ENCODE assay signal across 8 cellular contexts in the genomic region with DNA sequence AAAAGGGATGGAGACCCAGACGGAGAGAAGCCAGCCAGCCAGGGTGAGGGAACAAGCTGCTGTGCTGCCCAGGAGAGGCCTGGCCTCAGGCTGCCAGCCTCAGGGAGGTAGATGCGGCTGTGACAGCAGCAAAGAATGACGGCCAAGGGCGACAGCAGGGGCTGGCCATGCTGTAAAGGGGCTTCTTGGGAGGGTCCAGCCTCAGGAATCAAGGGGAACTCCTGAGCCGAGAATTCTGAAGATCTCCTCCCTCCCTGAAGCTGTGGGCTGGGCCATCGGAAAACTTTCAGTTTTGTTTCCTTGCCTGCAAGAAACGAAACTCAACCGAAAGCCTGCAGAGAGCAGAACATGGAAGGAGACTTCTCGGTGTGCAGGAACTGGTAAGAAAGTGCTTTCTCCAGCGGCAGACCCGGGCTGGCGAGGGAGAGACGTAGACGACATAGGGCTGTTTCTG. TPM values are rescaled to one million over a fixed set of nuclear protein-coding genes. Genes with fewer than 3 reads are reported as not detected.
DNase-seq lines count a peak whose midpoint lies in the region; ATAC-seq, FAIRE-seq and TF ChIP-seq lines count a peak whose summit lies in the region.

XAF1 (plus strand) TSS at position 316 of the 454 bp plus-strand sequence; CDS start at position 349, 33 bp downstream.

- no TSS peak for BruUV-seq in PC-3 (replicated peaks; lab: Mats Ljungman, UMichigan)

- H3K27ac ChIP-seq in ascending aorta (peak within 1 kb of the TSS; percentile 74 to 79), kidney (ENCODE audit: low read depth in 2 of 2, low read length in 2 of 2) (peak within 1 kb of the TSS; percentile 74 to 94), PC-3 (ENCODE audit: low read length) (no peak within 1 kb of the TSS)

- no peaks in the 10 kb centered on the region for H3F3A ChIP-seq in PC-3 (ENCODE audit: low read length, unreplicated experiment)

- no peaks in the 10 kb centered on the region for H3K79me2 ChIP-seq in PC-3 (ENCODE audit: low read length)

- H3K9ac ChIP-seq in kidney (ENCODE audit: low read length in 2 of 2): peak within 1 kb of the TSS; percentile 71
- H3K9ac ChIP-seq in PC-3 (ENCODE audit: low read length): no peak within 1 kb of the TSS

- H3K27me3 ChIP-seq in ascending aorta: no peaks in the 10 kb centered on the region
- no peaks in the 10 kb centered on the region for H3K27me3 ChIP-seq in PC-3 (ENCODE audit: low read length)

- no peak for FAIRE-seq in kidney (lab: Jason Lieb, UNC)

- CTCF ChIA-PET in PC-3 (lab: Charles Lee): no interaction called here

- TF ChIP-seq CTCF in ascending aorta (IDR thresholded peaks at IDR 0.05) (no peak), kidney (IDR thresholded peaks at IDR 0.05; ENCODE audit: borderline replicate concordance, extremely low read depth, insufficient read depth) (no peak), PC-3 (conservative IDR thresholded peaks at IDR 0.05; ENCODE audit: low read depth, low read length) (no peak)

- in situ Hi-C loops in SK-MEL-5 (cut with HindIII; ENCODE audit: low pct_unique_long_range_greater_than_20kb, low sequenced_read_pairs): no loop called here

- H3K4me2 ChIP-seq in PC-3 (ENCODE audit: low read length): no peak within 1 kb of the TSS

- H3K9me2 ChIP-seq in PC-3 (replicated peaks; ENCODE audit: low read length): no peaks in the 10 kb centered on the region

- H3K36me3 ChIP-seq in ascending aorta: peaks cover 13 to 21% of the 10 kb centered on the region in 2 donors
- no peaks in the 10 kb centered on the region for H3K36me3 ChIP-seq in kidney (ENCODE audit: control insufficient read depth in 1 of 2, insufficient read depth in 2 of 2, low read length in 2 of 2)
- no peaks in the 10 kb centered on the region for H3K36me3 ChIP-seq in PC-3 (ENCODE audit: low read depth, low read length)

- peak within 1 kb of the TSS; percentile 44 to 63 for H3K4me3 ChIP-seq in ascending aorta
- peak within 1 kb of the TSS; percentile 83 to 92 for H3K4me3 ChIP-seq in kidney (ENCODE audit: low read length in 2 of 2)
- H3K4me3 ChIP-seq in PC-3 (ENCODE audit: low read length): no peak within 1 kb of the TSS

- POLR2A ChIA-PET in PC-3 (lab: Charles Lee; ENCODE audit: unreplicated experiment): no interaction called here

- H3K4me1 ChIP-seq in ascending aorta: peaks cover 4 to 30% of the 10 kb centered on the region in 2 donors
- H3K4me1 ChIP-seq in kidney (ENCODE audit: control insufficient read depth in 1 of 2, insufficient read depth in 1 of 2, low read depth in 1 of 2, low read length in 2 of 2): peaks cover 0 to 19% of the 10 kb centered on the region in 2 donors
- H3K4me1 ChIP-seq in PC-3 (ENCODE audit: insufficient read depth, low read length): peaks cover 21% of the 10 kb centered on the region

- TF ChIP-seq POLR2A in GM19193 (IDR thresholded peaks at IDR 0.05; ENCODE audit: extremely low read depth, insufficient read depth, insufficient read length): peak; percentile 73

- intact Hi-C loops in ascending aorta (cut with DNase I): loop anchor here (10.0 kb wide), 1 partner anchor 259 kb away; the partner anchor contains the start of gene RNASEK
- intact Hi-C loops in kidney (cut with DNase I): no loop called here
- intact Hi-C loops in PC-3 (cut with micrococcal nuclease): no loop called here

- H2AFZ ChIP-seq in PC-3 (ENCODE audit: low read length): no peak within 1 kb of the TSS

- H4K20me1 ChIP-seq in PC-3 (ENCODE audit: low read length): no peaks in the 10 kb centered on the region

- ATAC-seq in PC-3 (no peak), GM18519 (IDR thresholded peaks at IDR 0.05; ENCODE audit: low FRiP score, unreplicated experiment) (no peak)

- H3K9me3 ChIP-seq in ascending aorta: no peaks in the 10 kb centered on the region
- no peaks in the 10 kb centered on the region for H3K9me3 ChIP-seq in kidney (ENCODE audit: control insufficient read depth in 1 of 2, low read length in 2 of 2)
- H3K9me3 ChIP-seq in PC-3 (ENCODE audit: low read length): no peaks in the 10 kb centered on the region

- DNase-seq in SK-MEL-5 (ENCODE audit: low read depth, low spot score): peak; percentile 30
- DNase-seq in ascending aorta (ENCODE audit: low spot score in 2 of 2): no peak
- peak; percentile 77 for DNase-seq in kidney
- DNase-seq in stimulated activated CD4-positive, alpha-beta T cell treated with anti-CD3 and anti-CD28 coated beads, TNF-alpha, amount 100 ng/mL, for 1 hour (ENCODE audit: low read depth in 3 of 3, low spot score in 1 of 3): peak in 2 of 3 donors; percentile 15 to 29
- no peak for DNase-seq in PC-3
- DNase-seq in NCI-H524 treated with DMSO at 0.1 percent for 48 hours (lab: John Stamatoyannopoulos, UW): no peak

RNA-seq across cellular contexts. Expression of gene XAF1, which starts in this region (rescaled TPM):
- 1.0 and 1.4 TPM in 2 replicates for total RNA-seq in SK-MEL-5 (2014; rRNA removed; shearing (Covaris generic))
- 1.4 TPM in 2 replicates for polyA plus RNA-seq in SK-MEL-5 (2015; cell fraction: cytosol; rRNA removed)
- 6.9 and 11.8 TPM in 2 replicates for polyA plus RNA-seq in SK-MEL-5 (2015; cell fraction: nucleus; rRNA removed)
- total RNA-seq in ascending aorta (39.8 TPM), kidney (35.3 TPM), PC-3 (2014; rRNA removed) (not detected in 2 replicates)
- 7.9 TPM for polyA plus RNA-seq in kidney (ENCODE audit: insufficient read depth, low read depth, low replicate concordance)

Comparison
In these comparisons a context has a peak if more than half of its experiments do, and no peak if none do; other contexts are left out.
1. RNA of gene XAF1 (total RNA-seq): 39.8 TPM in ascending aorta (single experiment) and 35.3 TPM in kidney (single experiment); 1.0 to 1.4 TPM in SK-MEL-5 and not detected in PC-3; every median in the first group is over 10 times any median in the second.
2. DNase-seq: peak in SK-MEL-5 (single experiment), kidney (single experiment) and stimulated activated CD4-positive, alpha-beta T cell treated with anti-CD3 and anti-CD28 coated beads, TNF-alpha, amount 100 ng/mL, for 1 hour (2 of 3); none in ascending aorta (0 of 2), PC-3 (single experiment) and NCI-H524 treated with DMSO at 0.1 percent for 48 hours (single experiment).